ENCODE assay signal across 2 cellular contexts in the genomic region with DNA sequence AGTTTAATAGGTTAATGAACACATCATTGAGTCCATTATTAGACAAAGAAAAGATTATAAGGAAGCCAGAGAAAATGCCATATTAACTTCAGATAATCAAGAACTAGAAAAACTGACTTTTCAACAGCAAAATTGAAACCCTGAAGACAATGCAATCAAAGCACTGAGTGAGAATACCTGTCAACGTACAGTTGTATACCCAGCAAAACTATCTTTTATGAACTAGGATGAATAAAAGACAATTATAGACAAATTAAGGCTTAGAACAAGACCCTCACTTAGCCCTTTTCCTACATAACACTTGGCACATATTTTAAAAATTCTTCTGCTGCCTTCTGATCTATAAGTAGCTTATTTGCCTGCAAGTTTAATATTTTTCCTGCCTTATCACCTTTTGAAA.
TF ChIP-seq lines count a peak whose summit lies in the region.

No MANE protein-coding gene starts in this region.

TF ChIP-seq in HepG2, 621 proteins besides CTCF, POLR2A, EP300 and RAD21:
- TF ChIP-seq ZBTB1 (CRISPR knock-in tag; IDR thresholded peaks at IDR 0.05; ENCODE audit: borderline replicate concordance) = no peak
- TF ChIP-seq ZNF547 (CRISPR knock-in tag; IDR thresholded peaks at IDR 0.05) = no peak
- no peak for TF ChIP-seq ZNF781 (CRISPR knock-in tag; IDR thresholded peaks at IDR 0.05; ENCODE audit: borderline replicate concordance, not compliant biosample characterization)
- peak; percentile 65; the same call in 1 of the 2 replicates for TF ChIP-seq ZFP1 (CRISPR knock-in tag; IDR thresholded peaks at IDR 0.05)
- no peak for TF ChIP-seq ARNTL (CRISPR knock-in tag; IDR thresholded peaks at IDR 0.05)
- TF ChIP-seq KLF13 (CRISPR knock-in tag; IDR thresholded peaks at IDR 0.05) = no peak

TF ChIP-seq in K562, 482 proteins besides CTCF, POLR2A, EP300 and RAD21:
- TF ChIP-seq ZFP1 (CRISPR knock-in tag; IDR thresholded peaks at IDR 0.05) = peak; percentile 76
- TF ChIP-seq CREM (IDR thresholded peaks at IDR 0.05; ENCODE audit: low read depth) = no peak
- no peak for TF ChIP-seq ATF4 (CRISPR knock-in tag; IDR thresholded peaks at IDR 0.05)
- no peak for TF ChIP-seq HIVEP1 (CRISPR knock-in tag; IDR thresholded peaks at IDR 0.05)
- TF ChIP-seq HBP1 (CRISPR knock-in tag; IDR thresholded peaks at IDR 0.05) = no peak
- no peak for TF ChIP-seq UBTF (IDR thresholded peaks at IDR 0.05; ENCODE audit: borderline replicate concordance in 1 of 2, low read depth in 2 of 2, low read length in 2 of 2)
- TF ChIP-seq NR0B1 (IDR thresholded peaks at IDR 0.05; ENCODE audit: partially characterized antibody) = no peak
- 0 out of 3 replicates have a peak, but pooled peaks of 1 of the 2 experiments have one; percentile 20 for TF ChIP-seq CBX3 (IDR thresholded peaks at IDR 0.05; ENCODE audit: borderline replicate concordance in 1 of 2, low read length in 2 of 2)
- TF ChIP-seq SMARCE1 (IDR thresholded peaks at IDR 0.05) = no peak
